ENCODE assay signal across 8 cellular contexts in genomic region chr15:40322531-40323238, GRCh38. TPM values are rescaled to one million over a fixed set of nuclear protein-coding genes. Genes with fewer than 3 reads are reported as not detected.
DNase-seq lines count a peak whose midpoint lies in the region; ATAC-seq and TF ChIP-seq lines count a peak whose summit lies in the region.

No MANE protein-coding gene starts in this region.

- H3K79me2 ChIP-seq in OCI-LY3 (ENCODE audit: low read length), result 0 out of 2 replicates have a peak, but pooled peaks cover 2% of the 10 kb centered on the region

- no peak overlapping the region for H2AFZ ChIP-seq in OCI-LY3 (ENCODE audit: low read depth, low read length)

- H3K4me1 ChIP-seq in OCI-LY3 (ENCODE audit: low read length), result peaks cover 34% of the 10 kb centered on the region

- peaks cover 23% of the 10 kb centered on the region for H3K36me3 ChIP-seq in OCI-LY3 (replicated peaks; ENCODE audit: low read depth, low read length)

- peak; percentile 63 for DNase-seq in G401 (ENCODE audit: low spot score)
- DNase-seq in epithelial cell of proximal tubule (ENCODE audit: low read depth), result no peak
- DNase-seq in progenitor cell of endocrine pancreas (ENCODE audit: low spot score, unreplicated experiment), result no peak
- DNase-seq in NCI-H128 (lab: John Stamatoyannopoulos, UW; ENCODE audit: unreplicated experiment), result no peak
- DNase-seq in Ammon's horn (ENCODE audit: low spot score), result no peak
- DNase-seq in activated naive CD4-positive, alpha-beta T cell treated with anti-CD3 and anti-CD28 coated beads, Interleukin-2, amount 50 U/mL, for 16 hours, result no peak

- no peak overlapping the region for H3K9ac ChIP-seq in OCI-LY3 (ENCODE audit: low read length)

- in situ Hi-C loops in G401 (cut with HindIII; ENCODE audit: low sequenced_read_pairs), result no loop called here

- H4K20me1 ChIP-seq in OCI-LY3 (ENCODE audit: insufficient read depth, low read length), result 0 out of 2 replicates have a peak, but pooled peaks cover 9% of the 10 kb centered on the region

- H3K27ac ChIP-seq in OCI-LY3 (ENCODE audit: low read length), result no peak overlapping the region

- H3K4me3 Mint-ChIP-seq in progenitor cell of endocrine pancreas (ENCODE audit: low read depth), result peak overlapping the region; percentile 50

- H3K4me1 Mint-ChIP-seq in progenitor cell of endocrine pancreas (ENCODE audit: low read depth), result no peaks in the 10 kb centered on the region

- H3K27me3 ChIP-seq in OCI-LY3 (ENCODE audit: low read depth, low read length), result no peaks in the 10 kb centered on the region; the same call in 1 of the 2 replicates

- H3K4me3 ChIP-seq in OCI-LY3 (ENCODE audit: low read length) (peak overlapping the region; percentile 70), epithelial cell of proximal tubule (ENCODE audit: low read depth, low read length) (peak overlapping the region; percentile 47)

- H3K27me3 Mint-ChIP-seq in progenitor cell of endocrine pancreas, result peaks cover 62% of the 10 kb centered on the region

- H3K9me3 ChIP-seq in OCI-LY3 (ENCODE audit: insufficient read depth, low read length), result no peaks in the 10 kb centered on the region

- ATAC-seq in HG03378 (IDR thresholded peaks at IDR 0.05; ENCODE audit: unreplicated experiment), result no peak

- no peak for TF ChIP-seq CTCF in OCI-LY3 (IDR thresholded peaks at IDR 0.05; ENCODE audit: low read depth, low read length)
- no peak for TF ChIP-seq CTCF in epithelial cell of proximal tubule (conservative IDR thresholded peaks at IDR 0.05; ENCODE audit: low read depth, low read length)
- no peak for TF ChIP-seq CTCF in progenitor cell of endocrine pancreas (IDR thresholded peaks at IDR 0.05; ENCODE audit: unreplicated experiment)

- H3K9me3 Mint-ChIP-seq in progenitor cell of endocrine pancreas (ENCODE audit: low read depth), result peaks cover 4% of the 10 kb centered on the region

- no peak overlapping the region for H3K27ac Mint-ChIP-seq in progenitor cell of endocrine pancreas

- peaks cover 2% of the 10 kb centered on the region for H3K36me3 Mint-ChIP-seq in progenitor cell of endocrine pancreas (ENCODE audit: insufficient read depth)

- peak overlapping the region; percentile 80 for H3K4me2 ChIP-seq in OCI-LY3 (ENCODE audit: low read length)

RNA-seq across cellular contexts. Expression of gene INAFM2, which starts 0.8 kb away (rescaled TPM):
- 203 TPM in 2 replicates for total RNA-seq in G401 (2014; rRNA removed; shearing (Covaris generic))
- 15.3 and 17.3 TPM in 2 replicates for total RNA-seq in epithelial cell of proximal tubule
- 12.9 and 14.9 TPM in 2 replicates for total RNA-seq in progenitor cell of endocrine pancreas

RNA-seq across cellular contexts. Expression of gene PLCB2, which starts 14.9 kb away (rescaled TPM):
- total RNA-seq in G401 (2014; rRNA removed; shearing (Covaris generic)), result 99.6 and 145 TPM in 2 replicates
- total RNA-seq in epithelial cell of proximal tubule, result 0.81 and 1.2 TPM in 2 replicates
- 2.5 and 2.8 TPM in 2 replicates for total RNA-seq in progenitor cell of endocrine pancreas

RNA-seq across cellular contexts. Expression of gene CCDC9B, which starts 18.1 kb away (rescaled TPM):
- total RNA-seq in G401 (2014; rRNA removed; shearing (Covaris generic)), result 4.7 and 5.9 TPM in 2 replicates
- 4.6 and 10.7 TPM in 2 replicates for total RNA-seq in epithelial cell of proximal tubule
- total RNA-seq in progenitor cell of endocrine pancreas, result 0.07 and 0.11 TPM in 2 replicates

RNA-seq across cellular contexts. Expression of gene PHGR1, which starts 28.1 kb away (rescaled TPM):
- total RNA-seq in G401 (2014; rRNA removed; shearing (Covaris generic)), result not detected in 2 replicates
- total RNA-seq in epithelial cell of proximal tubule (not detected in 2 replicates), progenitor cell of endocrine pancreas (0.79 TPM in 1 of 2 replicates, not detected in the other)

RNA-seq across cellular contexts. Expression of gene DISP2, which starts 35.3 kb away (rescaled TPM):
- total RNA-seq in G401 (2014; rRNA removed; shearing (Covaris generic)), result 1.0 and 3.1 TPM in 2 replicates
- total RNA-seq in epithelial cell of proximal tubule (0.22 and 0.40 TPM in 2 replicates), progenitor cell of endocrine pancreas (1.0 and 3.2 TPM in 2 replicates)

Comparison
In these comparisons a context has a peak if more than half of its experiments do, and no peak if none do; other contexts are left out.
1. RNA of gene INAFM2, which starts 0.8 kb away (total RNA-seq): 203 TPM in G401; 15.3 to 17.3 TPM in epithelial cell of proximal tubule and 12.9 to 14.9 TPM in progenitor cell of endocrine pancreas; every median in the first group is over 10 times any median in the second.
2. RNA of gene PLCB2, which starts 14.9 kb away (total RNA-seq): 99.6 to 145 TPM in G401; 2.5 to 2.8 TPM in progenitor cell of endocrine pancreas and 0.81 to 1.2 TPM in epithelial cell of proximal tubule; every median in the first group is over 10 times any median in the second.